ENCODE assay signal across 13 cellular contexts in genomic region chr16:14436410-14436955, GRCh38.
DNase-seq lines count a peak whose midpoint lies in the region; ATAC-seq and TF ChIP-seq lines count a peak whose summit lies in the region.
"Had no signal": no experiment of that assay in that cellular context is flagged by ENCODE, and none has a peak within 500 bp of the region (broad histone marks: within the 10 kb centered on the region; RNA-seq: fewer than 3 reads in every experiment).

No MANE protein-coding gene starts in this region.

- DNase-seq in activated CD4-positive, alpha-beta T cell treated with anti-CD3 and anti-CD28 coated beads for 48 hours: peak; percentile 8
- DNase-seq in activated CD4-positive, alpha-beta T cell treated with anti-CD3 and anti-CD28 coated beads for 1 hour: no peak
- DNase-seq in SHP77 treated with DMSO at 0.1 percent for 48 hours (lab: John Stamatoyannopoulos, UW) (peak; percentile 36), psoas muscle (peak; percentile 43 to 83), COLO829 (ENCODE audit: low spot score) (no peak), SIG-M5 treated with dmso at 0.1 percent for 504 hours (lab: John Stamatoyannopoulos, UW; ENCODE audit: unreplicated experiment) (no peak)
- peak in 1 of 2 donors; percentile 48 for DNase-seq in central memory CD8-positive, alpha-beta T cell (ENCODE audit: low spot score in 2 of 2)
- DNase-seq: DMS79; MM.1S; OCI-M1; stimulated activated CD4-positive, alpha-beta T cell treated with anti-CD3 and anti-CD28 coated beads, Interleukin-15, amount 100 ng/mL, for 24 hours had no signal

- no peaks in the 10 kb centered on the region for H3K27me3 ChIP-seq in psoas muscle (ENCODE audit: insufficient read depth in 3 of 3, low read length in 2 of 3)

- 35 to 56% (median 41%) methylated on average over 13 of the region's 13 CpGs for WGBS in psoas muscle, 3 donors

- H3K27ac Mint-ChIP-seq in central memory CD8-positive, alpha-beta T cell (ENCODE audit: low read depth): peak overlapping the region; percentile 90
- H3K27ac Mint-ChIP-seq: T-helper 1 cell treated with Interleukin-12 subunit alpha and Interleukin-12 subunit beta and Interleukin-4 antibody, amounts not matched to agents 30 μg/mL and 1 μg/mL, for 36 hours had no signal

- no peak for TF ChIP-seq CTCF in psoas muscle (IDR thresholded peaks at IDR 0.05)

- no peaks in the 10 kb centered on the region for H3K9me3 ChIP-seq in psoas muscle

- H3K4me3 Mint-ChIP-seq in central memory CD8-positive, alpha-beta T cell: peak overlapping the region; percentile 71
- H3K4me3 Mint-ChIP-seq: T-helper 1 cell treated with Interleukin-12 subunit alpha and Interleukin-12 subunit beta and Interleukin-4 antibody, amounts not matched to agents 30 μg/mL and 1 μg/mL, for 36 hours had no signal

- ATAC-seq in central memory CD8-positive, alpha-beta T cell (replicated peaks; ENCODE audit: extremely low read depth, poor library complexity, severe bottlenecking): peak; percentile 87
- peak; percentile 95 to 98 (median 96) for ATAC-seq in psoas muscle
- ATAC-seq in GM21786 (IDR thresholded peaks at IDR 0.05; ENCODE audit: unreplicated experiment): no peak

- no peaks in the 10 kb centered on the region for H3K36me3 ChIP-seq in psoas muscle (ENCODE audit: insufficient read depth in 1 of 2, low read depth in 1 of 2)

- H3K27me3 Mint-ChIP-seq in central memory CD8-positive, alpha-beta T cell: no peaks in the 10 kb centered on the region

- H3K4me1 Mint-ChIP-seq in central memory CD8-positive, alpha-beta T cell: peaks cover 34% of the 10 kb centered on the region

- peak overlapping the region; percentile 40 for H3K4me3 ChIP-seq in psoas muscle

- intact Hi-C loops in psoas muscle (cut with DNase I): loop anchor here in 1 of 2 donors (5.0 to 10.0 kb wide), 2 partner anchors 88 to 129 kb away; no protein-coding TSS in a partner anchor

- peak overlapping the region; percentile 83 for H3K27ac ChIP-seq in psoas muscle

- no peaks in the 10 kb centered on the region for H3K9me3 Mint-ChIP-seq in central memory CD8-positive, alpha-beta T cell
- H3K9me3 Mint-ChIP-seq: T-helper 1 cell treated with Interleukin-12 subunit alpha and Interleukin-12 subunit beta and Interleukin-4 antibody, amounts not matched to agents 30 μg/mL and 1 μg/mL, for 36 hours had no signal

- peaks cover 18% of the 10 kb centered on the region for H3K36me3 Mint-ChIP-seq in central memory CD8-positive, alpha-beta T cell (ENCODE audit: insufficient read depth)

- H3K4me1 ChIP-seq in psoas muscle: peaks cover 20% of the 10 kb centered on the region

Comparison
In these comparisons a context has a peak if more than half of its experiments do, and no peak if none do; other contexts are left out.
1. DNase-seq: peak in activated CD4-positive, alpha-beta T cell treated with anti-CD3 and anti-CD28 coated beads for 48 hours (single experiment), SHP77 treated with DMSO at 0.1 percent for 48 hours (single experiment) and psoas muscle (2 of 2); none in activated CD4-positive, alpha-beta T cell treated with anti-CD3 and anti-CD28 coated beads for 1 hour (single experiment), COLO829 (single experiment) and SIG-M5 treated with dmso at 0.1 percent for 504 hours (single experiment).